8 cellular contexts compared by ENCODE assay signal in the genomic region with DNA sequence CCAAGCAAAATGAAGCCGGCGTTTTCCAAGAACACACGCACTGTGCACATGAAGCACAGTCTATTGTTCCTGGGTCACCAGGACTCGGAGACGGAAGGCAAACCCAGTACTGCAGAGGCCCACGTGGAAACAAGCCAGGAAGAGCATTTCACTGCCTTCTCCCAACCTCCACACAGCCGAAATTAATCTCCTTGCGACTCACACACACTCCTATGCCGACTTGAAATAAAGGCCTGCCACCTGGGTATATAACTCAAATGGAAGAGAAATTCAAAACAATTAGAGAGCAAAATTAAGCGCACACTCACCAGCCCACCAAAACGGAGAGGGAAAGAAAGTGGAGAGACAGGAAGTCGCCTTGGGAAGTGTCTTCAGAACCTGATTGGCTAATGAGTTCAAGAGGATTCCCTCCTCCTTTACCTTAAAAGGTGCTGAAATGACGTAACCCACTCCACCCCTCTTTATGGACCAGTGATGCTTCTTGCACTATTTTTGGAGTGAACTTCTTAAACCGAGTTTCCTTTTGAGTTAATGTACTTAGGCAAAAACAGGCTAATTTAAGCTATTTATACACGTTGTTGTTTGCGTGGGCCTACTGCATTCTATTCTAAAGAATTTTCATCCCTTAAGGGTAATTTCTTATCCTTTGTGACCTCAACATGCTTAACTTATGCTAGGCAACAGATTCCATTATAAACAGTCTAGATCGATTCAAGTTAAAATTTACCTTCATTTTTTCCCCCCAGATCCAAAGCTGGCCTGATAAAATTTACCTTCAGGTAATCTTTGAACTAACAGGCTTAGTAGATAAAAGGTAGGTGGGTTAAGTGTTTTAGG. TPM values are rescaled to one million over a fixed set of nuclear protein-coding genes. Genes with fewer than 3 reads are reported as not detected.
A peak's percentile ranks its signal among the peaks of the same experiment; 100 is the strongest.
DNase-seq lines count a peak whose midpoint lies in the region; ATAC-seq and TF ChIP-seq lines count a peak whose summit lies in the region.

A gene with protein sequence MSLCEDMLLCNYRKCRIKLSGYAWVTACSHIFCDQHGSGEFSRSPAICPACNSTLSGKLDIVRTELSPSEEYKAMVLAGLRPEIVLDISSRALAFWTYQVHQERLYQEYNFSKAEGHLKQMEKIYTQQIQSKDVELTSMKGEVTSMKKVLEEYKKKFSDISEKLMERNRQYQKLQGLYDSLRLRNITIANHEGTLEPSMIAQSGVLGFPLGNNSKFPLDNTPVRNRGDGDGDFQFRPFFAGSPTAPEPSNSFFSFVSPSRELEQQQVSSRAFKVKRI (minus strand): TSS at position 334 of the 837 bp plus-strand sequence. CDS start 16,756 bp downstream, outside the sequence.

- CTCF ChIA-PET in HCT116 (lab: Charles Lee), result interaction anchor here (0.9 to 1.5 kb wide), 4 partner anchors 8 to 275 kb away, joined by 3 read pairs; no protein-coding TSS in a partner anchor

- no peak within 1 kb of the TSS for H4K8ac ChIP-seq in neuronal stem cell (ENCODE audit: low read depth, low read length)

- H3K9me2 ChIP-seq in HCT116 (ENCODE audit: insufficient read depth), result no peaks in the 10 kb centered on the region

- WGBS in neuronal stem cell (ENCODE audit: extremely low coverage in 2 of 2, insufficient read length in 2 of 2, insufficient replicate concordance in 1 of 2), 2 donors, result no CpG with 5 or more reads among the region's 17 CpGs

- peak within 1 kb of the TSS; percentile 79 for H3K4me2 ChIP-seq in HCT116 (ENCODE audit: low read length)
- peak within 1 kb of the TSS; percentile 45 for H3K4me2 ChIP-seq in neuronal stem cell (ENCODE audit: insufficient read depth, low read length, poor library complexity, severe bottlenecking)

- peak within 1 kb of the TSS; percentile 88 for H3K27ac Mint-ChIP-seq in activated naive CD8-positive, alpha-beta T cell

- no peaks in the 10 kb centered on the region for H3K9me3 Mint-ChIP-seq in activated naive CD8-positive, alpha-beta T cell (ENCODE audit: low read depth)

- RAD21 ChIA-PET in HCT116 (lab: Charles Lee; ENCODE audit: low non-redundant PET in 1 of 2, low total read pairs in 2 of 2, uncharacterized antibody in 2 of 2, unreplicated experiment in 2 of 2), result interaction anchor here in 1 of 2 experiments (1.2 kb wide), 1 partner anchor 10 kb away, joined by 5 read pairs; no protein-coding TSS in a partner anchor

- no peak within 1 kb of the TSS for H2BK120ac ChIP-seq in neuronal stem cell (ENCODE audit: low read depth, low read length)

- no peak within 1 kb of the TSS for H2AK5ac ChIP-seq in neuronal stem cell (ENCODE audit: low read depth, low read length)

- TF ChIP-seq CTCF in GM10266 (IDR thresholded peaks at IDR 0.05; ENCODE audit: control insufficient read depth, insufficient read depth, low read depth, missing control alignments) (no peak), HCT116 (IDR thresholded peaks at IDR 0.05 in 2 of 3, conservative IDR thresholded peaks at IDR 0.05 in 1 of 3; ENCODE audit: borderline replicate concordance in 1 of 3, insufficient read depth in 1 of 3, low read depth in 2 of 3, low read length in 2 of 3) (no peak), upper lobe of right lung (IDR thresholded peaks at IDR 0.05) (no peak)

- peaks cover 12 to 16% of the 10 kb centered on the region in 2 experiments for H3K4me1 ChIP-seq in HCT116 (ENCODE audit: control insufficient read depth in 1 of 2, insufficient read depth in 2 of 2, low read length in 2 of 2)
- H3K4me1 ChIP-seq in neuronal stem cell (ENCODE audit: control insufficient read depth in 2 of 2, insufficient read depth in 1 of 2, low read depth in 1 of 2, low read length in 2 of 2), result peaks cover 2 to 3% of the 10 kb centered on the region in 2 donors
- peaks cover 18% of the 10 kb centered on the region for H3K4me1 ChIP-seq in upper lobe of right lung

- H4K91ac ChIP-seq in neuronal stem cell (ENCODE audit: low read depth, low read length, poor library complexity), result no peak within 1 kb of the TSS

- POLR2A ChIA-PET in HCT116 (lab: Charles Lee), result interaction anchor here (3.0 kb wide), 1 partner anchor 10 kb away, joined by 41 read pairs; a partner anchor contains a TSS

- H3K4me3 ChIP-seq in HCT116 (replicated peaks in 1 of 2; ENCODE audit: low read depth in 1 of 2, low read length in 2 of 2) (peak within 1 kb of the TSS; percentile 56 to 83), MG63 (peak within 1 kb of the TSS; percentile 68), neuronal stem cell (ENCODE audit: low read length in 2 of 2) (peak within 1 kb of the TSS; percentile 69 to 82), upper lobe of right lung (peak within 1 kb of the TSS; percentile 74)

- no TSS peak for BruUV-seq in HCT116 (replicated peaks; lab: Mats Ljungman, UMichigan)

- H3K4ac ChIP-seq in neuronal stem cell (ENCODE audit: low read length), result no peak within 1 kb of the TSS

- no peak within 1 kb of the TSS for H3K14ac ChIP-seq in neuronal stem cell (ENCODE audit: low read length)

- H3K27me3 Mint-ChIP-seq in activated naive CD8-positive, alpha-beta T cell, result no peaks in the 10 kb centered on the region

- H3K36me3 ChIP-seq in HCT116 (ENCODE audit: control insufficient read depth in 1 of 2, insufficient read depth in 2 of 2, low read length in 2 of 2), result peaks cover 10 to 20% of the 10 kb centered on the region in 2 experiments
- peaks cover 13% of the 10 kb centered on the region for H3K36me3 ChIP-seq in MG63
- H3K36me3 ChIP-seq in neuronal stem cell (replicated peaks in 1 of 2; ENCODE audit: control insufficient read depth in 2 of 2, insufficient read depth in 2 of 2, low read length in 2 of 2), result peaks cover 6 to 28% of the 10 kb centered on the region in 2 donors
- H3K36me3 ChIP-seq in upper lobe of right lung, result peaks cover 12% of the 10 kb centered on the region

- H3K23ac ChIP-seq in neuronal stem cell (ENCODE audit: low read depth, low read length, poor library complexity), result no peak within 1 kb of the TSS

- no peaks in the 10 kb centered on the region for H3K27me3 ChIP-seq in HCT116 (ENCODE audit: insufficient read depth, low read length)
- H3K27me3 ChIP-seq in MG63, result no peaks in the 10 kb centered on the region
- peaks cover 0 to 4% (median 0%) of the 10 kb centered on the region in 3 experiments for H3K27me3 ChIP-seq in neuronal stem cell (ENCODE audit: control insufficient read depth in 3 of 3, insufficient read depth in 3 of 3, low read depth in 1 of 3, low read length in 3 of 3)
- no peaks in the 10 kb centered on the region for H3K27me3 ChIP-seq in upper lobe of right lung

- H3K9ac ChIP-seq in HCT116 (ENCODE audit: low read length), result peak within 1 kb of the TSS; percentile 90
- no peak within 1 kb of the TSS for H3K9ac ChIP-seq in neuronal stem cell (ENCODE audit: low read depth, low read length, poor library complexity)

- no peak within 1 kb of the TSS for H3K18ac ChIP-seq in neuronal stem cell (ENCODE audit: low read length)

- H3K9me3 ChIP-seq in HCT116 (ENCODE audit: control insufficient read depth in 1 of 2, insufficient read depth in 1 of 2, low read depth in 1 of 2, low read length in 2 of 2) (no peaks in the 10 kb centered on the region), MG63 (no peaks in the 10 kb centered on the region), neuronal stem cell (replicated peaks in 1 of 2; ENCODE audit: control insufficient read depth in 2 of 2, insufficient read depth in 1 of 2, low read depth in 1 of 2, low read length in 2 of 2) (no peaks in the 10 kb centered on the region), upper lobe of right lung (no peaks in the 10 kb centered on the region)

- peak; percentile 86 for DNase-seq in GM10266 (ENCODE audit: extremely low spot score)
- peak; percentile 91 for DNase-seq in HCT116 (ENCODE audit: low read depth, low spot score)
- DNase-seq in MG63, result peak; percentile 45
- DNase-seq in SIG-M5 (lab: John Stamatoyannopoulos, UW), result peak; percentile 67
- DNase-seq in globus pallidus (ENCODE audit: low spot score), result peak; percentile 80
- peak; percentile 64 for DNase-seq in neuronal stem cell (ENCODE audit: low spot score)
- DNase-seq in upper lobe of right lung, result no peak

- H3K79me2 ChIP-seq in HCT116 (ENCODE audit: insufficient read depth, low read length), result peaks cover 50% of the 10 kb centered on the region

- peak; percentile 98 for ATAC-seq in HCT116
- peak; percentile 97 for ATAC-seq in upper lobe of right lung

- intact Hi-C loops in HCT116 (cut with micrococcal nuclease), result no loop called here
- intact Hi-C loops in upper lobe of right lung (cut with DNase I), result no loop called here

- H3K79me1 ChIP-seq in neuronal stem cell (ENCODE audit: low read depth, low read length), result no peaks in the 10 kb centered on the region

- no peak within 1 kb of the TSS for H2BK15ac ChIP-seq in neuronal stem cell (ENCODE audit: low read length)

- H4K20me1 ChIP-seq in HCT116 (ENCODE audit: insufficient read depth), result no peaks in the 10 kb centered on the region

- H2BK5ac ChIP-seq in neuronal stem cell (ENCODE audit: low read length), result no peak within 1 kb of the TSS

- H3K4me1 Mint-ChIP-seq in activated naive CD8-positive, alpha-beta T cell (ENCODE audit: low read depth), result peaks cover 32% of the 10 kb centered on the region

- peak within 1 kb of the TSS; percentile 98 for H3K4me3 Mint-ChIP-seq in activated naive CD8-positive, alpha-beta T cell

- peak within 1 kb of the TSS; percentile 69 for H3K27ac ChIP-seq in HCT116 (ENCODE audit: low read depth, low read length)
- H3K27ac ChIP-seq in neuronal stem cell (replicated peaks; ENCODE audit: low read length), result peak within 1 kb of the TSS; percentile 30
- peak within 1 kb of the TSS; percentile 83 for H3K27ac ChIP-seq in upper lobe of right lung

- TF ChIP-seq RAD21 in HCT116 (IDR thresholded peaks at IDR 0.05; ENCODE audit: low read depth), result no peak

- H2BK12ac ChIP-seq in neuronal stem cell (ENCODE audit: low read length), result no peak within 1 kb of the TSS

- TF ChIP-seq POLR2A in HCT116 (IDR thresholded peaks at IDR 0.05; ENCODE audit: borderline replicate concordance, extremely low read depth, insufficient read depth, insufficient read length), result peak; percentile 76

- H2AFZ ChIP-seq in HCT116 (ENCODE audit: low read depth, low read length, poor library complexity, severe bottlenecking), result peak within 1 kb of the TSS; percentile 55
- peak within 1 kb of the TSS; percentile 78 for H2AFZ ChIP-seq in neuronal stem cell (ENCODE audit: low read length)

- no peaks in the 10 kb centered on the region for H3K36me3 Mint-ChIP-seq in activated naive CD8-positive, alpha-beta T cell

TF ChIP-seq in HCT116, 20 proteins besides CTCF, POLR2A, EP300 and RAD21 (continues in another document):
- no peak for TF ChIP-seq YY1 (IDR thresholded peaks at IDR 0.05; ENCODE audit: extremely low read depth, insufficient replicate concordance, low read depth, low read length)
- no peak for TF ChIP-seq JUND (IDR thresholded peaks at IDR 0.05)
- no peak for TF ChIP-seq FOSL1 (IDR thresholded peaks at IDR 0.05; ENCODE audit: low read depth)
- TF ChIP-seq SIN3A (IDR thresholded peaks at IDR 0.05; ENCODE audit: low read depth), result peak; percentile 52
- TF ChIP-seq ZNF274 (IDR thresholded peaks at IDR 0.05; ENCODE audit: low read depth, low read length), result no peak
- peak; percentile 77 for TF ChIP-seq POLR2AphosphoS5 (IDR thresholded peaks at IDR 0.05; ENCODE audit: low read depth, low read length)

RNA-seq across cellular contexts. Expression of the gene that starts here (rescaled TPM):
- 77.0 TPM for total RNA-seq in HCT116 (2021; ENCODE audit: unreplicated experiment)
- 66.0 and 74.8 TPM in 2 replicates for polyA plus RNA-seq in HCT116 (2012)
- 38.0 and 151 TPM in 2 replicates for total RNA-seq in MG63 (2014; rRNA removed; shearing (Covaris generic); ENCODE audit: low replicate concordance)
- 197 TPM for polyA plus RNA-seq in neuronal stem cell (2013, experiment 1 of 2)
- polyA plus RNA-seq in neuronal stem cell (2013, experiment 2 of 2), result 196 TPM
- 37.9 TPM for total RNA-seq in upper lobe of right lung

Comparison
In these comparisons a context has a peak if more than half of its experiments do, and no peak if none do; other contexts are left out.
1. H3K27ac ChIP-seq: peak in every context shown above with its lines; median percentile 83 in upper lobe of right lung; 69 in HCT116; 30 in neuronal stem cell.